ENCODE assay signal across 1 cellular context in the genomic region with DNA sequence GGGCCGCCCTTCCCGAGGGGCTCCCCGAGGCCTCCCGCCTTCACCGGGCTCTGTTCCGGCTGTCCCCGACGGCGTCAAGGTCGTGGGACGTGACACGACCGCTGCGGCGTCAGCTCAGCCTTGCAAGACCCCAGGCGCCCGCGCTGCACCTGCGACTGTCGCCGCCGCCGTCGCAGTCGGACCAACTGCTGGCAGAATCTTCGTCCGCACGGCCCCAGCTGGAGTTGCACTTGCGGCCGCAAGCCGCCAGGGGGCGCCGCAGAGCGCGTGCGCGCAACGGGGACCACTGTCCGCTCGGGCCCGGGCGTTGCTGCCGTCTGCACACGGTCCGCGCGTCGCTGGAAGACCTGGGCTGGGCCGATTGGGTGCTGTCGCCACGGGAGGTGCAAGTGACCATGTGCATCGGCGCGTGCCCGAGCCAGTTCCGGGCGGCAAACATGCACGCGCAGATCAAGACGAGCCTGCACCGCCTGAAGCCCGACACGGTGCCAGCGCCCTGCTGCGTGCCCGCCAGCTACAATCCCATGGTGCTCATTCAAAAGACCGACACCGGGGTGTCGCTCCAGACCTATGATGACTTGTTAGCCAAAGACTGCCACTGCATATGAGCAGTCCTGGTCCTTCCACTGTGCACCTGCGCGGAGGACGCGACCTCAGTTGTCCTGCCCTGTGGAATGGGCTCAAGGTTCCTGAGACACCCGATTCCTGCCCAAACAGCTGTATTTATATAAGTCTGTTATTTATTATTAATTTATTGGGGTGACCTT.
TF ChIP-seq lines count a peak whose summit lies in the region.

No MANE protein-coding gene starts in this region.

TF ChIP-seq in A549, 52 proteins besides CTCF, POLR2A, EP300 and RAD21 (continued from another document):
- no peak for TF ChIP-seq GATA3 (IDR thresholded peaks at IDR 0.05; ENCODE audit: borderline replicate concordance)
- TF ChIP-seq HMGXB4 (CRISPR knock-in tag; IDR thresholded peaks at IDR 0.05; ENCODE audit: borderline replicate concordance): peak; percentile 69; the same call in 1 of the 2 replicates
- TF ChIP-seq, protein P1, sequence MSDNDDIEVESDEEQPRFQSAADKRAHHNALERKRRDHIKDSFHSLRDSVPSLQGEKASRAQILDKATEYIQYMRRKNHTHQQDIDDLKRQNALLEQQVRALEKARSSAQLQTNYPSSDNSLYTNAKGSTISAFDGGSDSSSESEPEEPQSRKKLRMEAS (IDR thresholded peaks at IDR 0.05): peak; percentile 86
